Comparison of ENCODE assay signal across 20 cellular contexts in the genomic region with DNA sequence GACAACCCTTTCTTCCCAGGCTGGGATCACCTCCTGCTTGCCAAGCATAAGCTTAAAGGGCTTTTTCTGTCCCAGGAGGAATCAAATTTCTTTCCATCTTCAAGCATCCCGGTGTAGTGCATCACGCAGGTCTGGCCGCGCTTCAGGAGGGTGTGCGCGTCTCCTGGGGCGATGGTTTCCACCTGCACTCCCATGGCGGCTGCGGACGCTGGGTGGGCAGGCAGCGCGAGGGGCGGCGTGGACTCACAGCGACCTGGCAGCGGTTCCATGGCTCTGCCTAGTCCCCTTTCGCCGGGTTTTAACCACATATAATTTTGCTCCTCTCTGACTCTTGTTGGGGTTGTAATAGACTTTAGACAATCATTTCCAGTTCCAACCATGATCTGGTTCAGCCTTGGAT. TPM values are rescaled to one million over a fixed set of nuclear protein-coding genes. Genes with fewer than 3 reads are reported as not detected.
"Had no signal": no experiment of that assay in that cellular context is flagged by ENCODE, and none has a peak within 500 bp of the region (broad histone marks: within the 10 kb centered on the region; RNA-seq: fewer than 3 reads in every experiment).

No MANE protein-coding gene starts in this region.

- H3K4me2 ChIP-seq: SK-N-SH had no signal

- H3K9me3 ChIP-seq: SK-N-SH had no signal

- DNase-seq: KBM-7, MV-4-11, NCI-H1048, NCI-H1105, NCI-H1417, NCI-H1436 treated with DMSO at 0.1 percent for 48 hours, NCI-H1694, NCI-H1930, NCI-H2081, NCI-H2107, NCI-H2227 treated with DMSO at 0.1 percent for 48 hours, NCI-H524, NCI-H526 treated with DMSO at 0.1 percent for 48 hours, NCI-H748 treated with DMSO at 0.1 percent for 48 hours, SHP77, SK-N-SH had no signal

- H3K9ac ChIP-seq: SK-N-SH had no signal

- H3K27ac ChIP-seq: HL-60, RWPE1 had no signal

RNA-seq across cellular contexts. Expression of a gene that starts 10.6 kb away (rescaled TPM):
- total RNA-seq: MCF 10A, SK-MEL-5 had no signal
